9 cellular contexts compared by ENCODE assay signal in the genomic region with DNA sequence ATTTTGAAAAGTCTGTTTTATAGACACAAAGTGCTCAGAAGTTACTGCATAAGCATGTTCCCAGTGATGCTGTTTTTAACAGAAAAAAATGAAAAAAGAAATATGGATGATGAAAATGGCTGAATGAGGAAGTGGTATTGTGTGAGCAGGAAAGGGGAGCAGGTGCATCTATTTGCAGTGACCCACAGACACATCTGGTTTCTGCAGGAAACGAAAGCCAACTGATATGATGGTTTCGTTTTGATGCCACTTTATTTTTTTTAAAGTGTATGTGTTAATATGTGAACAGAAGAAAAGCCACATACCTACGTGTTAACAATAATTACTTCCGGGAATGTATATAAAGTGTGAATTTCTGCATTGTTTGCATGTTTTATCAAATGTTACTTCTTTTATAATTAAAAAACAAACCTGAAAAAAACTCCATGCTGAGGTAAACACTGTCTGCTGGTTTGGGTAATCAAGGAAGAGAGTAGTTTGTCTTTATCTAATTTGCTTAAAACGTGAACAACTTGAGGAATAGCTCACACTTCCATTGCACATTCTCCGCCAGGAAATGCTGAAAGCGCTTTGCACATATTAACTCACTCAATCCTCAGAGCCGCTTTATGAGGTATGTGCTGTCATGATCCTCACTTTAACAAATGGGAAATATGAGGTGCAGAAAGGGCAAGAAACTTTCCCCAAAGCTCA.
A peak's percentile ranks its signal among the peaks of the same experiment; 100 is the strongest.
DNase-seq lines count a peak whose midpoint lies in the region; ATAC-seq and TF ChIP-seq lines count a peak whose summit lies in the region.
"Had no signal": no experiment of that assay in that cellular context is flagged by ENCODE, and none has a peak within 500 bp of the region (broad histone marks: within the 10 kb centered on the region; RNA-seq: fewer than 3 reads in every experiment).

No MANE protein-coding gene starts in this region.

- no peaks in the 10 kb centered on the region for H3K79me1 ChIP-seq in trophoblast cell (ENCODE audit: low read length)

- H4K12ac ChIP-seq in trophoblast cell (ENCODE audit: low read depth, low read length), result no peak overlapping the region

- H3K36me3 ChIP-seq in SK-N-SH (replicated peaks in 1 of 2; ENCODE audit: control insufficient read depth in 1 of 2, insufficient read depth in 2 of 2, low read length in 1 of 2) (no peaks in the 10 kb centered on the region), trophoblast cell (ENCODE audit: control insufficient read depth in 1 of 2, insufficient read depth in 2 of 2, low read length in 2 of 2) (no peaks in the 10 kb centered on the region)

- peaks cover 28% of the 10 kb centered on the region for H3K27me3 Mint-ChIP-seq in activated T-helper 1 cell treated with anti-CD3 and anti-CD28 coated beads, Interleukin-12 subunit alpha, Interleukin-12 subunit beta, Interleukin-2, Interleukin-4 antibody, amounts not matched to agents 30 ng/mL and 10 ng/mL and 1 ng/mL, durations not matched to agents 14 hours and 24 hours and 36 hours (ENCODE audit: insufficient read depth)

- peaks cover 33% of the 10 kb centered on the region for H3K4me1 Mint-ChIP-seq in activated T-helper 1 cell treated with anti-CD3 and anti-CD28 coated beads, Interleukin-12 subunit alpha, Interleukin-12 subunit beta, Interleukin-2, Interleukin-4 antibody, amounts not matched to agents 30 ng/mL and 10 ng/mL and 1 ng/mL, durations not matched to agents 14 hours and 24 hours and 36 hours (ENCODE audit: low read depth)

- H3K9me2 ChIP-seq in SK-N-SH, result no peaks in the 10 kb centered on the region

- ATAC-seq in GM19452 (IDR thresholded peaks at IDR 0.05; ENCODE audit: unreplicated experiment) (peak; percentile 67), HG03378 (IDR thresholded peaks at IDR 0.05; ENCODE audit: unreplicated experiment) (peak; percentile 87)
- ATAC-seq: HCT116 had no signal

- no peak overlapping the region for H3K4ac ChIP-seq in trophoblast cell (ENCODE audit: low read depth, low read length)

- CTCF ChIA-PET in SK-N-SH (lab: Yijun Ruan, JAX), result no interaction called here

- H3K27me3 ChIP-seq in SK-N-SH (ENCODE audit: insufficient read depth) (no peaks in the 10 kb centered on the region; the same call in 1 of the 2 replicates), trophoblast cell (ENCODE audit: insufficient read depth, low read length) (no peaks in the 10 kb centered on the region)

- H3F3A ChIP-seq in SK-N-SH (replicated peaks; ENCODE audit: insufficient read depth), result no peaks in the 10 kb centered on the region

- DNase-seq in GM12864 (ENCODE audit: low read depth) (peak; percentile 96), NCI-H1092 (lab: John Stamatoyannopoulos, UW) (no peak), SK-N-SH (no peak), NCI-H1092 treated with DMSO at 0.1 percent for 48 hours (lab: John Stamatoyannopoulos, UW) (no peak), trophoblast cell (no peak)
- DNase-seq in activated T-helper 1 cell treated with anti-CD3 and anti-CD28 coated beads, Interleukin-12 subunit alpha, Interleukin-12 subunit beta, Interleukin-2, Interleukin-4 antibody, amounts not matched to agents 30 ng/mL and 10 ng/mL and 1 ng/mL, durations not matched to agents 14 hours and 24 hours and 36 hours (ENCODE audit: low spot score), result peak; percentile 33

- no peak overlapping the region for H2AK5ac ChIP-seq in trophoblast cell (ENCODE audit: low read length)

- POLR2A ChIA-PET in SK-N-SH (lab: Yijun Ruan, JAX), result no interaction called here

- 18% methylated on average over 8 of the region's 8 CpGs for WGBS in SK-N-SH (ENCODE audit: low lambda C conversion rate)
- no CpG with 5 or more reads among the region's 8 CpGs for WGBS in trophoblast cell (ENCODE audit: extremely low coverage, insufficient coverage, insufficient read length)

- H3K36me3 Mint-ChIP-seq in activated T-helper 1 cell treated with anti-CD3 and anti-CD28 coated beads, Interleukin-12 subunit alpha, Interleukin-12 subunit beta, Interleukin-2, Interleukin-4 antibody, amounts not matched to agents 30 ng/mL and 10 ng/mL and 1 ng/mL, durations not matched to agents 14 hours and 24 hours and 36 hours (ENCODE audit: low read depth), result peaks cover 3% of the 10 kb centered on the region

- TF ChIP-seq RAD21 in SK-N-SH (IDR thresholded peaks at IDR 0.05; ENCODE audit: low read length), result no peak

- intact Hi-C loops in activated T-helper 1 cell treated with anti-CD3 and anti-CD28 coated beads, Interleukin-12 subunit alpha, Interleukin-12 subunit beta, Interleukin-2, Interleukin-4 antibody, amounts not matched to agents 30 ng/mL and 10 ng/mL and 1 ng/mL, durations not matched to agents 14 hours and 24 hours and 36 hours (cut with micrococcal nuclease), result no loop called here

- no peak overlapping the region for H4K8ac ChIP-seq in trophoblast cell (ENCODE audit: low read depth, low read length)

- H3K4me1 ChIP-seq in SK-N-SH (ENCODE audit: control insufficient read depth in 1 of 2, insufficient read depth in 2 of 2, low read depth in 1 of 2, low read length in 1 of 2), result no peaks in the 10 kb centered on the region
- H3K4me1 ChIP-seq in trophoblast cell (ENCODE audit: control insufficient read depth in 1 of 2, insufficient read depth in 2 of 2, low read length in 2 of 2), result peaks cover 0 to 3% of the 10 kb centered on the region in 2 experiments

- no peak for TF ChIP-seq EP300 in SK-N-SH (IDR thresholded peaks at IDR 0.05; ENCODE audit: borderline replicate concordance in 1 of 2, low read depth in 1 of 2, low read length in 1 of 2)

- H3K9me3 ChIP-seq in SK-N-SH (no peaks in the 10 kb centered on the region), trophoblast cell (ENCODE audit: insufficient read depth, low read depth, low read length) (no peaks in the 10 kb centered on the region)

- H3K4me3 Mint-ChIP-seq in activated T-helper 1 cell treated with anti-CD3 and anti-CD28 coated beads, Interleukin-12 subunit alpha, Interleukin-12 subunit beta, Interleukin-2, Interleukin-4 antibody, amounts not matched to agents 30 ng/mL and 10 ng/mL and 1 ng/mL, durations not matched to agents 14 hours and 24 hours and 36 hours, result peak overlapping the region; percentile 43

- no peak overlapping the region for H2BK12ac ChIP-seq in trophoblast cell (ENCODE audit: low read length)

- H3K27ac Mint-ChIP-seq in activated T-helper 1 cell treated with anti-CD3 and anti-CD28 coated beads, Interleukin-12 subunit alpha, Interleukin-12 subunit beta, Interleukin-2, Interleukin-4 antibody, amounts not matched to agents 30 ng/mL and 10 ng/mL and 1 ng/mL, durations not matched to agents 14 hours and 24 hours and 36 hours, result peak overlapping the region; percentile 44

- H3K9ac ChIP-seq in SK-N-SH, result no peak overlapping the region
- H3K9ac ChIP-seq in trophoblast cell (ENCODE audit: low read length), result no peak overlapping the region

- H2AFZ ChIP-seq in SK-N-SH (ENCODE audit: low read depth), result no peak overlapping the region
- no peak overlapping the region for H2AFZ ChIP-seq in trophoblast cell (ENCODE audit: insufficient read depth, low read length, poor library complexity)

- H3K27ac ChIP-seq in SK-N-SH (ENCODE audit: low read depth in 2 of 2, low read length in 1 of 2) (no peak overlapping the region), trophoblast cell (ENCODE audit: low read depth, low read length) (no peak overlapping the region)

- no peak overlapping the region for H3K18ac ChIP-seq in trophoblast cell (ENCODE audit: low read length)

- H3K9me3 Mint-ChIP-seq in activated T-helper 1 cell treated with anti-CD3 and anti-CD28 coated beads, Interleukin-12 subunit alpha, Interleukin-12 subunit beta, Interleukin-2, Interleukin-4 antibody, amounts not matched to agents 30 ng/mL and 10 ng/mL and 1 ng/mL, durations not matched to agents 14 hours and 24 hours and 36 hours, result peaks cover 4% of the 10 kb centered on the region

- H4K20me1 ChIP-seq in SK-N-SH (ENCODE audit: insufficient read depth), result no peaks in the 10 kb centered on the region

- peak overlapping the region; percentile 9; the same call in 1 of the 2 replicates for H3K4me3 ChIP-seq in GM12864 (ENCODE audit: low read depth, low read length)
- no peak overlapping the region for H3K4me3 ChIP-seq in SK-N-SH (ENCODE audit: low read depth in 2 of 2, low read length in 1 of 2)
- no peak overlapping the region for H3K4me3 ChIP-seq in trophoblast cell (ENCODE audit: low read depth, low read length)

- H2BK5ac ChIP-seq in trophoblast cell (ENCODE audit: low read depth, low read length, poor library complexity), result no peak overlapping the region

- no peak overlapping the region for H3K23ac ChIP-seq in trophoblast cell (ENCODE audit: low read length)

- H3K4me2 ChIP-seq in SK-N-SH (no peak overlapping the region), trophoblast cell (ENCODE audit: low read length) (no peak overlapping the region)

- no peak overlapping the region for H2BK120ac ChIP-seq in trophoblast cell (ENCODE audit: insufficient read depth, low read length, poor library complexity)

- no peak for TF ChIP-seq CTCF in GM12864 (IDR thresholded peaks at IDR 0.05; ENCODE audit: low read depth, low read length, missing control alignments)
- no peak for TF ChIP-seq CTCF in SK-N-SH (IDR thresholded peaks at IDR 0.05)

- H3K79me2 ChIP-seq in SK-N-SH (ENCODE audit: insufficient read depth) (no peaks in the 10 kb centered on the region), trophoblast cell (ENCODE audit: control insufficient read depth, insufficient read depth, low read length, poor library complexity) (no peaks in the 10 kb centered on the region)

- H4K91ac ChIP-seq in trophoblast cell (ENCODE audit: low read depth, low read length), result no peak overlapping the region

- H3K14ac ChIP-seq in trophoblast cell (ENCODE audit: low read length), result no peak overlapping the region

TF ChIP-seq in SK-N-SH, 30 proteins besides CTCF, POLR2A, EP300 and RAD21 (continues in another document):
- TF ChIP-seq JUND (IDR thresholded peaks at IDR 0.05), result no peak
- TF ChIP-seq RXRA (IDR thresholded peaks at IDR 0.05; ENCODE audit: borderline replicate concordance, low read depth), result no peak
- TF ChIP-seq FOXM1 (IDR thresholded peaks at IDR 0.05; ENCODE audit: low read depth), result no peak
- TF ChIP-seq MEF2A (IDR thresholded peaks at IDR 0.05; ENCODE audit: borderline replicate concordance, low read depth), result no peak
- TF ChIP-seq MXI1 (IDR thresholded peaks at IDR 0.05; ENCODE audit: low read depth, low read length), result no peak
- no peak for TF ChIP-seq YY1 (IDR thresholded peaks at IDR 0.05; ENCODE audit: low read depth)

Comparison
In these comparisons a context has a peak if more than half of its experiments do, and no peak if none do; other contexts are left out.
1. DNase-seq: peak in GM12864 (single experiment) and activated T-helper 1 cell treated with anti-CD3 and anti-CD28 coated beads, Interleukin-12 subunit alpha, Interleukin-12 subunit beta, Interleukin-2, Interleukin-4 antibody, amounts not matched to agents 30 ng/mL and 10 ng/mL and 1 ng/mL, durations not matched to agents 14 hours and 24 hours and 36 hours (single experiment); none in NCI-H1092 (single experiment), SK-N-SH (single experiment), NCI-H1092 treated with DMSO at 0.1 percent for 48 hours (single experiment) and trophoblast cell (0 of 2).